ENCODE assay signal across 13 cellular contexts in genomic region chr10:62640386-62640785, GRCh38.
DNase-seq lines count a peak whose midpoint lies in the region; ATAC-seq and TF ChIP-seq lines count a peak whose summit lies in the region.
"Had no signal": no experiment of that assay in that cellular context is flagged by ENCODE, and none has a peak within 500 bp of the region (broad histone marks: within the 10 kb centered on the region; RNA-seq: fewer than 3 reads in every experiment).

No MANE protein-coding gene starts in this region.

- no peak overlapping the region for H3K4me3 ChIP-seq in AG10803 (ENCODE audit: low read length)
- H3K4me3 ChIP-seq in thyroid gland (replicated peaks in 1 of 3): no peak overlapping the region
- H3K4me3 ChIP-seq in tibial nerve: no peak overlapping the region
- H3K4me3 ChIP-seq: colonic mucosa had no signal

- DNase-seq in AG10803 (ENCODE audit: low read depth) (peak; percentile 15), EL (peak; percentile 76), SK-MEL-5 (ENCODE audit: low read depth, low spot score) (peak; percentile 51), foreskin melanocyte (peak; percentile 28), thyroid gland (no peak), tibial nerve (ENCODE audit: low spot score in 2 of 2) (no peak), NCI-H2081 treated with DMSO at 0.1 percent for 48 hours (lab: John Stamatoyannopoulos, UW) (no peak)
- DNase-seq: activated effector memory CD4-positive, alpha-beta T cell treated with anti-CD3 and anti-CD28 coated beads, Interleukin-2, amount 50 U/mL, for 16 hours; colonic mucosa; NCI-H69; stimulated activated naive CD8-positive, alpha-beta T cell treated with anti-CD3 and anti-CD28 coated beads, Interleukin-15, amount 100 ng/mL, for 72 hours had no signal

- intact Hi-C loops in thyroid gland (cut with DNase I): no loop called here

- H3K27me3 ChIP-seq in thyroid gland: no peaks in the 10 kb centered on the region
- no peaks in the 10 kb centered on the region for H3K27me3 ChIP-seq in tibial nerve
- H3K27me3 ChIP-seq: colonic mucosa had no signal

- H3K9me3 ChIP-seq in thyroid gland: no peaks in the 10 kb centered on the region
- H3K9me3 ChIP-seq in tibial nerve: no peaks in the 10 kb centered on the region
- H3K9me3 ChIP-seq: colonic mucosa had no signal

- H3K27ac ChIP-seq in thyroid gland (no peak overlapping the region), tibial nerve (no peak overlapping the region)
- H3K27ac ChIP-seq: colonic mucosa, VCaP had no signal

- TF ChIP-seq EP300 in tibial nerve (IDR thresholded peaks at IDR 0.05): no peak

- TF ChIP-seq CTCF in AG10803 (conservative IDR thresholded peaks at IDR 0.05; ENCODE audit: low read length) (no peak), thyroid gland (IDR thresholded peaks at IDR 0.05) (no peak), tibial nerve (IDR thresholded peaks at IDR 0.05) (no peak)

- H3K4me1 ChIP-seq in thyroid gland (no peaks in the 10 kb centered on the region), tibial nerve (peaks cover 0 to 25% (median 14%) of the 10 kb centered on the region in 4 donors)
- H3K4me1 ChIP-seq: colonic mucosa had no signal

- in situ Hi-C loops in SK-MEL-5 (cut with HindIII; ENCODE audit: low pct_unique_long_range_greater_than_20kb, low sequenced_read_pairs): no loop called here

- 88 to 93% methylated on average over 1 of the region's 1 CpG for WGBS in thyroid gland, 2 donors
- 64 to 78% methylated on average over 1 of the region's 1 CpG for WGBS in tibial nerve, 2 donors

- H3K36me3 ChIP-seq in thyroid gland: no peaks in the 10 kb centered on the region
- H3K36me3 ChIP-seq in tibial nerve: no peaks in the 10 kb centered on the region
- H3K36me3 ChIP-seq: colonic mucosa had no signal

- ATAC-seq in HG03095 (IDR thresholded peaks at IDR 0.05; ENCODE audit: unreplicated experiment): no peak
- ATAC-seq: stimulated activated naive CD8-positive, alpha-beta T cell treated with anti-CD3 and anti-CD28 coated beads, Interleukin-15, amount 100 ng/mL, for 72 hours had no signal

- TF ChIP-seq POLR2A in thyroid gland (IDR thresholded peaks at IDR 0.05) (no peak), tibial nerve (IDR thresholded peaks at IDR 0.05) (no peak)

Comparison
In these comparisons a context has a peak if more than half of its experiments do, and no peak if none do; other contexts are left out.
1. DNase-seq: peak in AG10803 (single experiment), EL (single experiment), SK-MEL-5 (single experiment) and foreskin melanocyte (single experiment); none in thyroid gland (0 of 2), tibial nerve (0 of 2) and NCI-H2081 treated with DMSO at 0.1 percent for 48 hours (single experiment).